Comparison of ENCODE assay signal across 7 cellular contexts in the genomic region with DNA sequence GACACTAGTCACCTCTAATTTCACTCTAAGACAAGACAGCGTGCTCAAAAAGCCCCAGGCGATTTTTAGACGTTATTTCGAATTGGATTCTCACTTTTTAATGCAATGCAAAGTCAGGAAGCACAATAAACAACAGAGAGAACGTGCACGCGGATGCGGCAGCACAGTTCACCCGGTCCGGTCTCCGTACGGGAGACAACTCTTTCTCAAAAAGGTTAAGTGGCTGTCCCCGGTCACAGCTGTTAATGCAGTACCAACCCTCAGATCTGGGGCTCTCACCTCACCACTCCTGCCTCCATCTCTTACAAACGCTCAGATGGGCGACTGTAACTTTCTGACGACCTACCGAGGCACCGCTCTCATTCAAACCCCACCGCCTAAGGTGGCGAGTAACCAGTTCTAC.
DNase-seq lines count a peak whose midpoint lies in the region; ATAC-seq and FAIRE-seq lines count a peak whose summit lies in the region.

No MANE protein-coding gene starts in this region.

- H3K36me3 Mint-ChIP-seq in activated naive CD4-positive, alpha-beta T cell treated with anti-CD3 and anti-CD28 coated beads, Interleukin-2, amount 50 U/mL, for 24 hours, result no peaks in the 10 kb centered on the region
- peaks cover 4% of the 10 kb centered on the region for H3K36me3 Mint-ChIP-seq in stimulated activated naive CD8-positive, alpha-beta T cell treated with anti-CD3 and anti-CD28 coated beads, Interleukin-15, Interleukin-2, amounts not matched to agents 100 ng/mL and 50 ng/mL, for 24 hours (ENCODE audit: low read depth)

- peak overlapping the region; percentile 86 for H3K27ac Mint-ChIP-seq in activated naive CD4-positive, alpha-beta T cell treated with anti-CD3 and anti-CD28 coated beads, Interleukin-2, amount 50 U/mL, for 24 hours
- peak overlapping the region; percentile 96 for H3K27ac Mint-ChIP-seq in stimulated activated naive CD8-positive, alpha-beta T cell treated with anti-CD3 and anti-CD28 coated beads, Interleukin-15, Interleukin-2, amounts not matched to agents 100 ng/mL and 50 ng/mL, for 24 hours

- no peaks in the 10 kb centered on the region for H3K27me3 Mint-ChIP-seq in activated naive CD4-positive, alpha-beta T cell treated with anti-CD3 and anti-CD28 coated beads, Interleukin-2, amount 50 U/mL, for 24 hours
- H3K27me3 Mint-ChIP-seq in stimulated activated naive CD8-positive, alpha-beta T cell treated with anti-CD3 and anti-CD28 coated beads, Interleukin-15, Interleukin-2, amounts not matched to agents 100 ng/mL and 50 ng/mL, for 24 hours, result no peaks in the 10 kb centered on the region

- peak overlapping the region; percentile 98 for H3K9ac ChIP-seq in iPS-20b (ENCODE audit: low read depth, low read length)

- FAIRE-seq in RCC 7860 (lab: Jason Lieb, UNC), result no peak

- DNase-seq in RCC 7860 (ENCODE audit: low spot score), result no peak

- H3K9me3 Mint-ChIP-seq in activated naive CD4-positive, alpha-beta T cell treated with anti-CD3 and anti-CD28 coated beads, Interleukin-2, amount 50 U/mL, for 24 hours, result no peaks in the 10 kb centered on the region
- H3K9me3 Mint-ChIP-seq in stimulated activated naive CD8-positive, alpha-beta T cell treated with anti-CD3 and anti-CD28 coated beads, Interleukin-15, Interleukin-2, amounts not matched to agents 100 ng/mL and 50 ng/mL, for 24 hours, result no peaks in the 10 kb centered on the region

- peaks cover 37% of the 10 kb centered on the region for H3K4me1 Mint-ChIP-seq in activated naive CD4-positive, alpha-beta T cell treated with anti-CD3 and anti-CD28 coated beads, Interleukin-2, amount 50 U/mL, for 24 hours
- peaks cover 40% of the 10 kb centered on the region for H3K4me1 Mint-ChIP-seq in stimulated activated naive CD8-positive, alpha-beta T cell treated with anti-CD3 and anti-CD28 coated beads, Interleukin-15, Interleukin-2, amounts not matched to agents 100 ng/mL and 50 ng/mL, for 24 hours (ENCODE audit: low read depth)

- ATAC-seq in GM18502 (IDR thresholded peaks at IDR 0.05; ENCODE audit: poor library complexity, unreplicated experiment) (peak; percentile 9), HG03175 (IDR thresholded peaks at IDR 0.05; ENCODE audit: unreplicated experiment) (peak; percentile 8), GM19023 (IDR thresholded peaks at IDR 0.05; ENCODE audit: unreplicated experiment) (no peak)

- no peaks in the 10 kb centered on the region for H3K9me3 ChIP-seq in iPS-20b (ENCODE audit: insufficient read depth, low read depth, low read length)

- no peaks in the 10 kb centered on the region for H3K27me3 ChIP-seq in iPS-20b (ENCODE audit: insufficient read depth, low read length)

- peak overlapping the region; percentile 89 for H3K27ac ChIP-seq in iPS-20b (ENCODE audit: low read length)

- peaks cover 9% of the 10 kb centered on the region; the same call in 1 of the 2 replicates for H3K4me1 ChIP-seq in iPS-20b (ENCODE audit: insufficient read depth, low read length)

- H3K36me3 ChIP-seq in iPS-20b (ENCODE audit: insufficient read depth, low read depth, low read length), result peaks cover 4% of the 10 kb centered on the region; the same call in 1 of the 2 replicates

- H3K4me3 ChIP-seq in iPS-20b (ENCODE audit: low read length), result peak overlapping the region; percentile 93

- H3K4me3 Mint-ChIP-seq in activated naive CD4-positive, alpha-beta T cell treated with anti-CD3 and anti-CD28 coated beads, Interleukin-2, amount 50 U/mL, for 24 hours, result peak overlapping the region; percentile 93
- H3K4me3 Mint-ChIP-seq in stimulated activated naive CD8-positive, alpha-beta T cell treated with anti-CD3 and anti-CD28 coated beads, Interleukin-15, Interleukin-2, amounts not matched to agents 100 ng/mL and 50 ng/mL, for 24 hours, result peak overlapping the region; percentile 99
